Comparison of ENCODE assay signal across 8 cellular contexts in genomic region chr7:17588730-17589129, GRCh38.
"Had no signal": no experiment of that assay in that cellular context is flagged by ENCODE, and none has a peak within 500 bp of the region (broad histone marks: within the 10 kb centered on the region; RNA-seq: fewer than 3 reads in every experiment).

No MANE protein-coding gene starts in this region.

- DNase-seq: GM23248, GOT3, H7, HFFc6, IMR-90 had no signal

- H3K9me3 Mint-ChIP-seq: HFFc6 had no signal

- H3K36me3 ChIP-seq: HAP-1 had no signal

- FAIRE-seq: K562 had no signal

- H3K9me3 ChIP-seq: HAP-1 had no signal

- ATAC-seq: HCT116, K562 had no signal

- H3K4me1 ChIP-seq: HAP-1 had no signal

- H3K4me3 Mint-ChIP-seq: HFFc6 had no signal

- H3K27ac Mint-ChIP-seq: HFFc6 had no signal

- H3K4me3 ChIP-seq: GM23248, HAP-1, K562 had no signal
